ENCODE assay signal across 1 cellular context in the genomic region with DNA sequence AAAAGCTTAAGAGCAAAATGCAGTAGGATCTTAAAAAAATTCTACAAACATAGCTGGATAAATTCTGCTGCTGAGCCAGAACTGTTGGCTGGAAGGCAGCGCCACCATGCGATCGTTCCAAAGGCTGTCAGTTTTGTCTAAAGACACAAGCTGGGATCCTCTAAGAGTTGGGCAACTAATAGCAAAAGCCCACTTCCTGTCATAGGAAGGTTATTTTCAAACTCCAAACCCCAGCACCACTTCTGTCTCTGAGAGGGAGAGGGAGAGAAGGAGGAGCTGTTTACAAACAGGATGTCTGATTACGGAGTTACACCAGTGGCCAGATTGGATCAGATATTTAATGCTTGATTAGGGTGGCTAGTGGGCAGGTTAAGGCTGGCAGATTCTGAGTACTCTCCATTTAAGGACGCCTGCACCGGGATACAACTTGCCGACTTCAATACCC.
TF ChIP-seq lines count a peak whose summit lies in the region.

No MANE protein-coding gene starts in this region.

TF ChIP-seq in IMR-90, 13 proteins besides CTCF, POLR2A, EP300 and RAD21:
- TF ChIP-seq SMC3 (IDR thresholded peaks at IDR 0.05; ENCODE audit: low read depth, low read length) (peak; percentile 50), RCOR1 (IDR thresholded peaks at IDR 0.05; ENCODE audit: insufficient replicate concordance, low read length) (no peak), MXI1 (IDR thresholded peaks at IDR 0.05; ENCODE audit: borderline replicate concordance, low read depth, low read length) (no peak), FOS (IDR thresholded peaks at IDR 0.05; ENCODE audit: low read depth, low read length) (no peak), RFX5 (IDR thresholded peaks at IDR 0.05; ENCODE audit: low read depth, low read length) (no peak), ELK1 (IDR thresholded peaks at IDR 0.05; ENCODE audit: borderline replicate concordance, low read depth, low read length) (no peak), BHLHE40 (IDR thresholded peaks at IDR 0.05; ENCODE audit: low read depth, low read length) (no peak), CHD1 (IDR thresholded peaks at IDR 0.05; ENCODE audit: low read depth, low read length) (no peak), NFE2L2 (IDR thresholded peaks at IDR 0.05; ENCODE audit: low read depth, low read length) (no peak), CEBPB (IDR thresholded peaks at IDR 0.05; ENCODE audit: low read depth, low read length) (peak; percentile 88), MAZ (IDR thresholded peaks at IDR 0.05; ENCODE audit: borderline replicate concordance, low read depth, low read length) (no peak), MAFK (IDR thresholded peaks at IDR 0.05; ENCODE audit: low read depth, low read length) (no peak)
- TF ChIP-seq, protein P1, sequence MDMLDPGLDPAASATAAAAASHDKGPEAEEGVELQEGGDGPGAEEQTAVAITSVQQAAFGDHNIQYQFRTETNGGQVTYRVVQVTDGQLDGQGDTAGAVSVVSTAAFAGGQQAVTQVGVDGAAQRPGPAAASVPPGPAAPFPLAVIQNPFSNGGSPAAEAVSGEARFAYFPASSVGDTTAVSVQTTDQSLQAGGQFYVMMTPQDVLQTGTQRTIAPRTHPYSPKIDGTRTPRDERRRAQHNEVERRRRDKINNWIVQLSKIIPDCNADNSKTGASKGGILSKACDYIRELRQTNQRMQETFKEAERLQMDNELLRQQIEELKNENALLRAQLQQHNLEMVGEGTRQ (IDR thresholded peaks at IDR 0.05; ENCODE audit: low read depth, low read length), result no peak
